ENCODE assay signal across 12 cellular contexts in the genomic region with DNA sequence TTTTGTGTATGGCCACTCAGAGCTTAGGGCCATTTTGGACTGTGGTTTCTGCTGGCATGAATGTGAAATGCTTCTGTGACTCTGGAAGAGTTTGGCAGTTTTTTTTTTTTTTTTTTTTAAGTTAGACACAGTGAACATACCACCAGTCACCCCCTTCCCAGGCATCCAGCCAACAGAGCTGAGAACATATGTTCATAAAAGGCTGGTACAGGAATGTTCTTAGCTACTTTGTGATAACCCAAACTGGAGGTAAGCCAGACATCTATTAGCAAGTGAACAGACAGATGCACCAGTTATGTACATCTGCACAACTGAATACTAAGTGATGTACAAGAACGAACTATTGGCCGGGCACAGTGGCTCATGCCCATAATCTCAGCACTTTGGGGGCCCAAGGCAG.
DNase-seq lines count a peak whose midpoint lies in the region; ATAC-seq and TF ChIP-seq lines count a peak whose summit lies in the region.
"Had no signal": no experiment of that assay in that cellular context is flagged by ENCODE, and none has a peak within 500 bp of the region (broad histone marks: within the 10 kb centered on the region; RNA-seq: fewer than 3 reads in every experiment).

No MANE protein-coding gene starts in this region.

- TF ChIP-seq EP300 in esophagus muscularis mucosa (IDR thresholded peaks at IDR 0.05) = no peak

- DNase-seq in EL (peak; percentile 89), NCI-H446 (lab: John Stamatoyannopoulos, UW) (peak; percentile 16 to 83), esophagus muscularis mucosa (ENCODE audit: extremely low spot score) (no peak), osteocyte (ENCODE audit: extremely low spot score, unreplicated experiment) (no peak), medulla oblongata (ENCODE audit: extremely low spot score) (no peak)
- DNase-seq: activated CD4-positive, alpha-beta T cell treated with anti-CD3 and anti-CD28 coated beads, Interleukin-2, amount 50 U/mL, for 48 hours; activated naive CD8-positive, alpha-beta T cell treated with anti-CD3 and anti-CD28 coated beads, Interleukin-2, amount 50 U/mL, for 24 hours; esophagus squamous epithelium had no signal

- intact Hi-C loops in esophagus muscularis mucosa (cut with DNase I) = no loop called here

- H3K9me3 ChIP-seq in esophagus muscularis mucosa = no peaks in the 10 kb centered on the region
- H3K9me3 ChIP-seq: esophagus squamous epithelium had no signal

- ATAC-seq in HG03571 (IDR thresholded peaks at IDR 0.05; ENCODE audit: unreplicated experiment) (no peak), GM21576 (IDR thresholded peaks at IDR 0.05; ENCODE audit: unreplicated experiment) (no peak), HG03565 (IDR thresholded peaks at IDR 0.05; ENCODE audit: unreplicated experiment) (no peak)
- ATAC-seq: activated naive CD8-positive, alpha-beta T cell treated with anti-CD3 and anti-CD28 coated beads, Interleukin-2, amount 50 U/mL, for 24 hours; stimulated activated memory B cell treated with anti-CD40 and anti-IgM and Interleukin-4, amounts not matched to agents 10 μg/mL and 1 μg/mL and 100 μg/mL, for 72 hours had no signal

- no peaks in the 10 kb centered on the region for H3K9me3 Mint-ChIP-seq in osteocyte (ENCODE audit: unreplicated experiment)
- H3K9me3 Mint-ChIP-seq: activated naive CD8-positive, alpha-beta T cell treated with anti-CD3 and anti-CD28 coated beads, Interleukin-2, amount 50 U/mL, for 24 hours; stimulated activated memory B cell treated with anti-CD40 and anti-IgM and Interleukin-4, amounts not matched to agents 10 μg/mL and 1 μg/mL and 100 μg/mL, for 72 hours had no signal

- WGBS in esophagus muscularis mucosa = 39% methylated on average over 2 of the region's 2 CpGs

- TF ChIP-seq POLR2A in esophagus muscularis mucosa (IDR thresholded peaks at IDR 0.05; ENCODE audit: low read depth) = no peak

- peaks cover 4 to 36% (median 33%) of the 10 kb centered on the region in 4 donors for H3K4me1 ChIP-seq in esophagus muscularis mucosa

- H3K4me1 Mint-ChIP-seq in osteocyte (ENCODE audit: unreplicated experiment) = peaks cover 13% of the 10 kb centered on the region

- peaks cover 64% of the 10 kb centered on the region for H3K36me3 Mint-ChIP-seq in osteocyte (ENCODE audit: unreplicated experiment)

- H3K4me3 ChIP-seq in esophagus muscularis mucosa = no peak overlapping the region
- H3K4me3 ChIP-seq: esophagus squamous epithelium had no signal

- H3K27me3 Mint-ChIP-seq in osteocyte (ENCODE audit: unreplicated experiment) = no peaks in the 10 kb centered on the region
- H3K27me3 Mint-ChIP-seq: activated naive CD8-positive, alpha-beta T cell treated with anti-CD3 and anti-CD28 coated beads, Interleukin-2, amount 50 U/mL, for 24 hours; stimulated activated memory B cell treated with anti-CD40 and anti-IgM and Interleukin-4, amounts not matched to agents 10 μg/mL and 1 μg/mL and 100 μg/mL, for 72 hours had no signal

- peak overlapping the region; percentile 58 to 62 (median 62) for H3K27ac ChIP-seq in esophagus muscularis mucosa (replicated peaks in 1 of 4)

- peak overlapping the region; percentile 50 for H3K27ac Mint-ChIP-seq in osteocyte (ENCODE audit: unreplicated experiment)
- H3K27ac Mint-ChIP-seq: activated naive CD8-positive, alpha-beta T cell treated with anti-CD3 and anti-CD28 coated beads, Interleukin-2, amount 50 U/mL, for 24 hours; stimulated activated memory B cell treated with anti-CD40 and anti-IgM and Interleukin-4, amounts not matched to agents 10 μg/mL and 1 μg/mL and 100 μg/mL, for 72 hours had no signal

- no peak for TF ChIP-seq CTCF in esophagus muscularis mucosa (IDR thresholded peaks at IDR 0.05)
- TF ChIP-seq CTCF in osteocyte (IDR thresholded peaks at IDR 0.05) = no peak

- peaks cover 43 to 87% (median 64%) of the 10 kb centered on the region in 4 donors for H3K36me3 ChIP-seq in esophagus muscularis mucosa

- H3K27me3 ChIP-seq in esophagus muscularis mucosa = no peaks in the 10 kb centered on the region
- H3K27me3 ChIP-seq: esophagus squamous epithelium had no signal

- H3K4me3 Mint-ChIP-seq in osteocyte (ENCODE audit: unreplicated experiment) = no peak overlapping the region
- H3K4me3 Mint-ChIP-seq: activated naive CD8-positive, alpha-beta T cell treated with anti-CD3 and anti-CD28 coated beads, Interleukin-2, amount 50 U/mL, for 24 hours; stimulated activated memory B cell treated with anti-CD40 and anti-IgM and Interleukin-4, amounts not matched to agents 10 μg/mL and 1 μg/mL and 100 μg/mL, for 72 hours had no signal

Comparison
In these comparisons a context has a peak if more than half of its experiments do, and no peak if none do; other contexts are left out.
1. DNase-seq: peak in EL (single experiment) and NCI-H446 (2 of 2); none in esophagus muscularis mucosa (single experiment), osteocyte (single experiment) and medulla oblongata (single experiment).